17 cellular contexts compared by ENCODE assay signal in the genomic region with DNA sequence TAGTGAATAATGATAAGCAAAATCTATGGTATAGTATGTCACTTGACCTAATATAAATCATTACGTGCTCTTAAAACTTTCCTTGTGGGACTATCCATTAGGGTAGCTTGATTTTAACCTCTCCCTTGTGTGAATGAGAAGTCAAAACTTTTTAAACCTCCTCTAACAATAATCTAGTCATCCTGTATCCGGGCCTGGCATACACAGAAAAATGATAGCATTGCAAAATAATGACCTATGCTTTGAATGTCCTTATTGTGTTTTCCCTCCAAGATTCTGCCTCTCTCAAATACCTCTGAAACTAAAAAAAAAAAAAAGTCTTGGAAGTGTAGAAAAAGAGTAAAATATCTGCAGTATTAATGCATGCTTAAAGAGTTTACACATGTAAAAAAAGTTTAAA.
"Had no signal": no experiment of that assay in that cellular context is flagged by ENCODE, and none has a peak within 500 bp of the region (broad histone marks: within the 10 kb centered on the region; RNA-seq: fewer than 3 reads in every experiment).

No MANE protein-coding gene starts in this region.

- H3K27me3 ChIP-seq: colonic mucosa, esophagus squamous epithelium, heart left ventricle, neutrophil, right lobe of liver, stomach, transverse colon had no signal

- H3K9me3 ChIP-seq: colonic mucosa, esophagus squamous epithelium, heart left ventricle, neutrophil, psoas muscle, right lobe of liver, stomach, thoracic aorta, transverse colon had no signal

- H3K4me1 ChIP-seq: colonic mucosa, esophagus squamous epithelium, heart left ventricle, psoas muscle, right lobe of liver, stomach, transverse colon had no signal

- H3K4me3 ChIP-seq: colonic mucosa, esophagus squamous epithelium, heart left ventricle, psoas muscle, right lobe of liver, stomach, thoracic aorta, transverse colon had no signal

- FAIRE-seq: islet of Langerhans had no signal

- H3K36me3 Mint-ChIP-seq: natural killer cell treated with Interleukin-12 subunit alpha and Interleukin-12 subunit beta and Interleukin-15 and Interleukin-18, amount 100 ng/mL, for 72 hours had no signal

- ATAC-seq: heart left ventricle; natural killer cell treated with Interleukin-12 subunit alpha and Interleukin-12 subunit beta and Interleukin-15 and Interleukin-18, amount 100 ng/mL, for 72 hours; psoas muscle; right lobe of liver had no signal

- H3K27ac Mint-ChIP-seq: natural killer cell treated with Interleukin-12 subunit alpha and Interleukin-12 subunit beta and Interleukin-15 and Interleukin-18, amount 100 ng/mL, for 72 hours had no signal

- H3K4me3 Mint-ChIP-seq: natural killer cell treated with Interleukin-12 subunit alpha and Interleukin-12 subunit beta and Interleukin-15 and Interleukin-18, amount 100 ng/mL, for 72 hours had no signal

- H3K27ac ChIP-seq: colonic mucosa, esophagus squamous epithelium, heart left ventricle, neutrophil, psoas muscle, right lobe of liver, stomach, thoracic aorta, transverse colon had no signal

- H3K36me3 ChIP-seq: colonic mucosa, esophagus squamous epithelium, heart left ventricle, neutrophil, right lobe of liver, stomach, thoracic aorta, transverse colon had no signal

- DNase-seq: cerebellar nuclear complex; colonic mucosa; dermis blood vessel endothelial cell; esophagus squamous epithelium; heart left ventricle; hippocampal formation; psoas muscle; right lobe of liver; stimulated activated CD4-positive, alpha-beta T cell treated with anti-CD3 and anti-CD28 coated beads, Interleukin-2, amount 100 ng/mL, for 24 hours; stimulated activated naive CD4-positive, alpha-beta T cell; stomach; substantia nigra; transverse colon had no signal

- H3K27me3 Mint-ChIP-seq: natural killer cell treated with Interleukin-12 subunit alpha and Interleukin-12 subunit beta and Interleukin-15 and Interleukin-18, amount 100 ng/mL, for 72 hours had no signal
